Comparison of ENCODE assay signal across 30 cellular contexts in the genomic region with DNA sequence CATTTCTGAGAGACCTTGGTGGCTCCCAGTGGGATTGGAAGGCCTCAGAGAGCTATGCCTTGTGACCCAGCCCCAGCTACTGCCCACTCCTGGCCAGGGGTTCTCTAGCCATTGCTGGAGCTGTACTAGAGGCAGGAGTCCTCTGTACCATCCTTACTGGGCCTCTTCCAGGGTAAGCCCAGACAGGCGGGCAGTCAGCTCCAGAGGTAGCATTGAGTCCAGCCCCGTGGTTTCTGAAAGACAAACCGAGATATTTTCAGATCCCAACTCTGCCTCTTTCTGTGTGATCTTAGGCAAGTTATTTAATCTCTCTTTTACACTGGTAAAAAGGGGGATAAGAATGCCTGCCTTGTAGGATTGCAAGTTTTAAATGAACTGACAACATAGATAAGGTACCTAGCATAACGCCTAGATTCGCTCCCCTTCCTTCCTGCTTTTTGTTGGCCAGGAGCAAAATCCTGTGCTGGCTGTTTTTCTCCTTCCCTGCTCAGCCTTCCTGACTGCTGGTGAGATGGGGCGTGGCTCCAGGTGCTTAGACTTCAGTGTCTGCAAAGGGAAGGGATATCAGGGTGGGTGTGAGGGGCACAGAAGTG. TPM values are rescaled to one million over a fixed set of nuclear protein-coding genes. Genes with fewer than 3 reads are reported as not detected.
DNase-seq lines count a peak whose midpoint lies in the region; FAIRE-seq and TF ChIP-seq lines count a peak whose summit lies in the region.
"Had no signal": no experiment of that assay in that cellular context is flagged by ENCODE, and none has a peak within 500 bp of the region (broad histone marks: within the 10 kb centered on the region; RNA-seq: fewer than 3 reads in every experiment).

No MANE protein-coding gene starts in this region.

- intact Hi-C loops in cardiac septum (cut with DNase I), result loop anchor here (5.0 kb wide), 1 partner anchor 202 kb away; no protein-coding TSS in a partner anchor
- intact Hi-C loops in ascending aorta (cut with DNase I), result no loop called here

- no peaks in the 10 kb centered on the region for H3K27me3 ChIP-seq in right atrium auricular region
- no peaks in the 10 kb centered on the region for H3K27me3 ChIP-seq in ascending aorta
- peaks cover 55 to 59% of the 10 kb centered on the region in 2 experiments for H3K27me3 ChIP-seq in mesenchymal stem cell (ENCODE audit: control insufficient read depth in 1 of 2, insufficient read depth in 1 of 2, low read length in 2 of 2)
- H3K27me3 ChIP-seq: esophagus muscularis mucosa, heart left ventricle, upper lobe of left lung had no signal

- H3K23ac ChIP-seq in mesenchymal stem cell (ENCODE audit: low read length in 2 of 2), result no peak overlapping the region

- no peak overlapping the region for H3K4me2 ChIP-seq in mesenchymal stem cell (ENCODE audit: low read length, poor library complexity, severe bottlenecking)
- H3K4me2 ChIP-seq: A549 had no signal

- H2BK120ac ChIP-seq in mesenchymal stem cell (ENCODE audit: low read depth, low read length), result no peak overlapping the region

- H3K27ac ChIP-seq in right atrium auricular region (peak overlapping the region; percentile 36 to 47), ascending aorta (peak overlapping the region; percentile 40 to 46), mesenchymal stem cell (ENCODE audit: low read length, poor library complexity, severe bottlenecking) (no peak overlapping the region)
- H3K27ac ChIP-seq: A549, SK-N-MC had no signal

- H3K9me3 ChIP-seq in right atrium auricular region, result no peaks in the 10 kb centered on the region
- no peaks in the 10 kb centered on the region for H3K9me3 ChIP-seq in ascending aorta
- H3K9me3 ChIP-seq in mesenchymal stem cell (ENCODE audit: control insufficient read depth, low read length), result no peaks in the 10 kb centered on the region
- H3K9me3 ChIP-seq: A549, esophagus muscularis mucosa, heart left ventricle, upper lobe of left lung had no signal

- H3K14ac ChIP-seq in mesenchymal stem cell (ENCODE audit: low read length in 2 of 2), result no peak overlapping the region

- H3K4me1 ChIP-seq in right atrium auricular region (peaks cover 0 to 78% of the 10 kb centered on the region in 2 donors), ascending aorta (peaks cover 0 to 63% of the 10 kb centered on the region in 2 donors), mesenchymal stem cell (ENCODE audit: control insufficient read depth, insufficient read depth, low read depth, low read length) (no peaks in the 10 kb centered on the region)
- H3K4me1 ChIP-seq: A549 had no signal

- FAIRE-seq in urothelium cell line (lab: Jason Lieb, UNC), result no peak
- FAIRE-seq: A549, keratinocyte had no signal

- TF ChIP-seq CTCF in right atrium auricular region (IDR thresholded peaks at IDR 0.05) (no peak), ascending aorta (IDR thresholded peaks at IDR 0.05) (no peak)

- no peak overlapping the region for H4K91ac ChIP-seq in mesenchymal stem cell (ENCODE audit: low read length)

- no peak overlapping the region for H3K4me3 ChIP-seq in right atrium auricular region
- no peak overlapping the region for H3K4me3 ChIP-seq in ascending aorta
- no peak overlapping the region for H3K4me3 ChIP-seq in mesenchymal stem cell (ENCODE audit: insufficient read depth in 1 of 2, low read depth in 1 of 2, low read length in 2 of 2)
- H3K4me3 ChIP-seq: A549, esophagus muscularis mucosa, heart left ventricle, SK-N-MC, upper lobe of left lung had no signal

- in situ Hi-C loops in ACHN (cut with HindIII; ENCODE audit: low pct_ligation_motif_present, low pct_unique_long_range_greater_than_20kb, low sequenced_read_pairs), result no loop called here

- H3K4ac ChIP-seq in mesenchymal stem cell (ENCODE audit: low read depth in 1 of 2, low read length in 2 of 2), result no peak overlapping the region

- 95% methylated on average over 5 of the region's 6 CpGs for WGBS in mesenchymal stem cell

- H3K18ac ChIP-seq in mesenchymal stem cell (ENCODE audit: low read depth in 1 of 2, low read length in 2 of 2), result no peak overlapping the region

- H2BK15ac ChIP-seq in mesenchymal stem cell (ENCODE audit: low read depth, poor library complexity, severe bottlenecking), result no peak overlapping the region

- no peak overlapping the region for H3K9ac ChIP-seq in mesenchymal stem cell (ENCODE audit: low read length)

- no peak overlapping the region for H2BK5ac ChIP-seq in mesenchymal stem cell (ENCODE audit: low read depth, low read length, poor library complexity, severe bottlenecking)

- no peak overlapping the region for H2BK12ac ChIP-seq in mesenchymal stem cell (ENCODE audit: low read length in 2 of 2)

- DNase-seq in right atrium auricular region (ENCODE audit: low spot score) (no peak), cardiac septum (ENCODE audit: low spot score) (no peak), ascending aorta (ENCODE audit: low spot score in 2 of 2) (no peak), mesenchymal stem cell (no peak), C1 segment of cervical spinal cord (lab: John Stamatoyannopoulos, UW) (no peak), SW 1271 (lab: John Stamatoyannopoulos, UW) (no peak), ACHN (no peak), urothelium cell line (ENCODE audit: low spot score) (no peak)
- DNase-seq: activated CD4-positive, alpha-beta T cell treated with anti-CD3 and anti-CD28 coated beads for 36 hours; activated CD8-positive, alpha-beta T cell treated with anti-CD3 and anti-CD28 coated beads for 36 hours; activated naive CD4-positive, alpha-beta T cell treated with anti-CD3 and anti-CD28 coated beads for 36 hours; amniotic stem cell; CD4-positive, alpha-beta memory T cell; cortex of kidney; endodermal cell; foreskin fibroblast; GOT3; heart left ventricle; IMR-90; midbrain; naive thymus-derived CD4-positive, alpha-beta T cell; NCI-H2107; NCI-H345; NCI-H748 treated with DMSO at 0.1 percent for 48 hours; stimulated activated naive B cell treated with anti-CD40 and anti-IgM and Interleukin-4, amounts not matched to agents 10 μg/mL and 1 μg/mL and 100 μg/mL, for 72 hours; upper lobe of left lung had no signal

- no peaks in the 10 kb centered on the region for H3K79me1 ChIP-seq in mesenchymal stem cell (replicated peaks; ENCODE audit: low read length, poor library complexity, severe bottlenecking)

- H3K36me3 ChIP-seq in right atrium auricular region, result peaks cover 60% of the 10 kb centered on the region
- H3K36me3 ChIP-seq in ascending aorta, result peaks cover 53 to 73% of the 10 kb centered on the region in 2 donors
- no peaks in the 10 kb centered on the region for H3K36me3 ChIP-seq in mesenchymal stem cell (ENCODE audit: control insufficient read depth in 1 of 2, insufficient read depth in 2 of 2, low read depth in 1 of 2, low read length in 2 of 2)

- H4K8ac ChIP-seq in mesenchymal stem cell (ENCODE audit: low read length), result peak overlapping the region; percentile 24

- H2AFZ ChIP-seq in mesenchymal stem cell (ENCODE audit: low read depth, low read length), result no peak overlapping the region

- H2AK5ac ChIP-seq in mesenchymal stem cell (ENCODE audit: low read length, severe bottlenecking), result no peak overlapping the region

RNA-seq across cellular contexts. Expression of gene NNMT, which starts 56.5 kb away (rescaled TPM):
- total RNA-seq in right atrium auricular region (100 to 1,000 TPM in 1 of 2 donors, 10 to 100 TPM in 1; 83.7 to 240 TPM), cardiac septum (72.9 TPM), ascending aorta (1,040 TPM)
- polyA plus RNA-seq in mesenchymal stem cell (2013, experiment 1 of 2), result 700 TPM
- polyA plus RNA-seq in mesenchymal stem cell (2013, experiment 2 of 2), result 645 TPM
- total RNA-seq: activated CD4-positive, alpha-beta T cell treated with anti-CD3 and anti-CD28 coated beads for 36 hours; activated CD8-positive, alpha-beta T cell treated with anti-CD3 and anti-CD28 coated beads for 36 hours; activated naive CD4-positive, alpha-beta T cell treated with anti-CD3 and anti-CD28 coated beads for 36 hours; CD4-positive, alpha-beta memory T cell; endodermal cell; naive thymus-derived CD4-positive, alpha-beta T cell had no signal
- polyA plus RNA-seq: CD4-positive, alpha-beta memory T cell; naive thymus-derived CD4-positive, alpha-beta T cell had no signal
